ENCODE assay signal across 22 cellular contexts in the genomic region with DNA sequence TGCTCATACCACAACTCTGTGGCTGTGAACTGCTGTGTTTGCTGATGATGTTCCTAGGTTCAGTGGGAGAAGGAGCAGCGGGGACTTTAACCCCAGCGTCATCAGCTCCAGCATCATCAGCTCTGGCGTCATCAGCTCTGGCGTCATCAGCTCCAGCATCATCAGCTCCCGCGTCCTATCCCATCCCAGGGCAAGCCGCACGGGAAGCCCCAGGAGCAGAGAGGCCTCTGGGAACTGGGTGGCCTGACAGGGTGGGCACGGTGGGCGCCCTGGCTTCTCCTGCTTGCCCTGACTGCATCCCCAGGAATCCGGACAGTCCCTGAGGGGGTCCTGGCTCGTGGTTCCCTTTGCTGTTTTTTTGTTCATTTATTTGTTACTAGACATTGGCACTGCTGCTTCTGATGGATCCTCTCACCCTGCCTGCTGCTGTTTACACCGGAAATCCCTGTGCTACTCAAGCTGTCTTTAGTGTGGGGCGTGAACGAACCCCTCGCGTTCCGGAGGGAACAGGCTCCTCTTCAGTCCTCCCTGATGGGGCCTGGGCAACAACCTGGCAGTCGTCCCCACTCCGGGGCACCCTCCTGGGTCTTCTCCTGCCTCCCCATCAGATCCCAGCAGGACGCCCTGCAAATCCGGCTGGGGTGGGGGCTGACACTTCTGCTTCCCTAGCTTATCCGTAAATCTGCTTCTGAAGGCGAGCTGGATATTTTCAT.
DNase-seq lines count a peak whose midpoint lies in the region; ATAC-seq and TF ChIP-seq lines count a peak whose summit lies in the region.
"Had no signal": no experiment of that assay in that cellular context is flagged by ENCODE, and none has a peak within 500 bp of the region (broad histone marks: within the 10 kb centered on the region; RNA-seq: fewer than 3 reads in every experiment).

No MANE protein-coding gene starts in this region.

- H4K12ac ChIP-seq in trophoblast cell (ENCODE audit: low read depth, low read length), result no peak overlapping the region

- peaks cover 11 to 21% (median 17%) of the 10 kb centered on the region in 11 experiments for H3K9me3 ChIP-seq in BLaER1 treated with 17β-estradiol and CSF1 and Interleukin-3, amounts not matched to agents 10 nM and 100 nM (replicated peaks in 1 of 11)
- H3K9me3 ChIP-seq in SK-N-MC (ENCODE audit: low read depth, low read length) (no peaks in the 10 kb centered on the region), trophoblast cell (ENCODE audit: insufficient read depth, low read depth, low read length) (no peaks in the 10 kb centered on the region)
- H3K9me3 ChIP-seq: MG63 had no signal

- DNase-seq in SK-N-MC (ENCODE audit: low read depth, low spot score) (no peak), fibroblast of villous mesenchyme (ENCODE audit: low read depth) (peak; percentile 14), trophoblast cell (no peak), hypothalamus (lab: John Stamatoyannopoulos, UW) (no peak), ecto neural progenitor cell (ENCODE audit: low spot score) (no peak)
- no peak for DNase-seq in effector CD8-positive, alpha-beta T cell (lab: John Stamatoyannopoulos, UW)
- DNase-seq: Calu3, DMS79 treated with DMSO at 0.1 percent for 48 hours, GF-D8, H7, HFFc6, MG63, NCI-H1105 treated with DMSO at 0.1 percent for 48 hours, NCI-H146, NCI-H1930, NCI-H446, NCI-H524 treated with DMSO at 0.1 percent for 48 hours, NCI-H774, SHP77 treated with DMSO at 0.1 percent for 48 hours had no signal

- H3K36me3 ChIP-seq in BLaER1 treated with 17β-estradiol and CSF1 and Interleukin-3, amounts not matched to agents 10 nM and 100 nM, result peaks cover 0 to 8% (median 0%) of the 10 kb centered on the region in 11 experiments; a peak in 5 of 22 replicates
- H3K36me3 ChIP-seq in SK-N-MC (ENCODE audit: insufficient read depth, low read length), result no peaks in the 10 kb centered on the region
- H3K36me3 ChIP-seq in trophoblast cell (ENCODE audit: control insufficient read depth in 1 of 2, insufficient read depth in 2 of 2, low read length in 2 of 2), result no peaks in the 10 kb centered on the region
- H3K36me3 ChIP-seq: MG63 had no signal

- no peak overlapping the region for H3K27ac Mint-ChIP-seq in activated T-helper 17 cell treated with anti-CD3 and anti-CD28 coated beads, Interleukin-2, amount 50 U/mL, for 72 hours
- H3K27ac Mint-ChIP-seq: HFFc6 had no signal

- no peaks in the 10 kb centered on the region for H3K36me3 Mint-ChIP-seq in activated T-helper 17 cell treated with anti-CD3 and anti-CD28 coated beads, Interleukin-2, amount 50 U/mL, for 72 hours (ENCODE audit: low read depth)

- no peak overlapping the region for H3K14ac ChIP-seq in trophoblast cell (ENCODE audit: low read length)

- peaks cover 4% of the 10 kb centered on the region for H3K27me3 Mint-ChIP-seq in activated T-helper 17 cell treated with anti-CD3 and anti-CD28 coated beads, Interleukin-2, amount 50 U/mL, for 72 hours

- no peak for TF ChIP-seq CTCF in fibroblast of villous mesenchyme (IDR thresholded peaks at IDR 0.05; ENCODE audit: insufficient read depth, low read depth, low read length)

- peak overlapping the region; percentile 59 to 94 (median 77) for H3K4me2 ChIP-seq in BLaER1 treated with 17β-estradiol and CSF1 and Interleukin-3, amounts not matched to agents 10 nM and 100 nM
- no peak overlapping the region for H3K4me2 ChIP-seq in trophoblast cell (ENCODE audit: low read length)

- H3K18ac ChIP-seq in trophoblast cell (ENCODE audit: low read length), result no peak overlapping the region

- peak overlapping the region in 9 of 11 experiments; percentile 9 to 57 (median 40); a peak in 13 of 22 replicates for H3K9ac ChIP-seq in BLaER1 treated with 17β-estradiol and CSF1 and Interleukin-3, amounts not matched to agents 10 nM and 100 nM
- H3K9ac ChIP-seq in SK-N-MC (ENCODE audit: insufficient read length), result no peak overlapping the region
- no peak overlapping the region for H3K9ac ChIP-seq in trophoblast cell (ENCODE audit: low read length)

- peaks cover 15% of the 10 kb centered on the region for H3K79me1 ChIP-seq in trophoblast cell (ENCODE audit: low read length)

- no peak overlapping the region for H2BK5ac ChIP-seq in trophoblast cell (ENCODE audit: low read depth, low read length, poor library complexity)

- peak overlapping the region; percentile 27 for H2BK120ac ChIP-seq in trophoblast cell (ENCODE audit: insufficient read depth, low read length, poor library complexity)

- no peak overlapping the region for H3K4me3 Mint-ChIP-seq in activated T-helper 17 cell treated with anti-CD3 and anti-CD28 coated beads, Interleukin-2, amount 50 U/mL, for 72 hours
- H3K4me3 Mint-ChIP-seq: HFFc6 had no signal

- no peak overlapping the region for H4K8ac ChIP-seq in trophoblast cell (ENCODE audit: low read depth, low read length)

- no peaks in the 10 kb centered on the region for H3K79me2 ChIP-seq in trophoblast cell (ENCODE audit: control insufficient read depth, insufficient read depth, low read length, poor library complexity)

- no peak overlapping the region for H3K4ac ChIP-seq in trophoblast cell (ENCODE audit: low read depth, low read length)

- H4K20me1 ChIP-seq in BLaER1 treated with 17β-estradiol and CSF1 and Interleukin-3, amounts not matched to agents 10 nM and 100 nM, result peaks cover 0 to 5% (median 0%) of the 10 kb centered on the region in 11 experiments; a peak in 1 of 22 replicates

- H2BK12ac ChIP-seq in trophoblast cell (ENCODE audit: low read length), result peak overlapping the region; percentile 29

- no peak overlapping the region for H2AFZ ChIP-seq in trophoblast cell (ENCODE audit: insufficient read depth, low read length, poor library complexity)

- no peaks in the 10 kb centered on the region for H3K4me1 Mint-ChIP-seq in activated T-helper 17 cell treated with anti-CD3 and anti-CD28 coated beads, Interleukin-2, amount 50 U/mL, for 72 hours

- WGBS in trophoblast cell (ENCODE audit: extremely low coverage, insufficient coverage, insufficient read length), result no CpG with 5 or more reads among the region's 24 CpGs

- H3K27me3 ChIP-seq in BLaER1 treated with 17β-estradiol and CSF1 and Interleukin-3, amounts not matched to agents 10 nM and 100 nM, result peaks cover 0 to 38% (median 0%) of the 10 kb centered on the region in 11 experiments; a peak in 5 of 22 replicates
- H3K27me3 ChIP-seq in trophoblast cell (ENCODE audit: insufficient read depth, low read length), result no peaks in the 10 kb centered on the region
- H3K27me3 ChIP-seq: MG63 had no signal

- peaks cover 15 to 87% (median 80%) of the 10 kb centered on the region in 10 experiments for H3K4me1 ChIP-seq in BLaER1 treated with 17β-estradiol and CSF1 and Interleukin-3, amounts not matched to agents 10 nM and 100 nM
- H3K4me1 ChIP-seq in trophoblast cell (ENCODE audit: control insufficient read depth in 1 of 2, insufficient read depth in 2 of 2, low read length in 2 of 2), result peaks cover 7 to 18% of the 10 kb centered on the region in 2 experiments

- H3K23ac ChIP-seq in trophoblast cell (ENCODE audit: low read length), result no peak overlapping the region

- no peaks in the 10 kb centered on the region for H3K9me3 Mint-ChIP-seq in activated T-helper 17 cell treated with anti-CD3 and anti-CD28 coated beads, Interleukin-2, amount 50 U/mL, for 72 hours

- H3K4me3 ChIP-seq in BLaER1 treated with 17β-estradiol and CSF1 and Interleukin-3, amounts not matched to agents 10 nM and 100 nM, result peak overlapping the region in 2 of 10 experiments; percentile 35 to 39; a peak in 3 of 20 replicates
- 0 out of 2 replicates have a peak overlapping the region, but pooled peaks have one; percentile 36 for H3K4me3 ChIP-seq in SK-N-MC
- H3K4me3 ChIP-seq in fibroblast of villous mesenchyme (ENCODE audit: low read depth, low read length), result no peak overlapping the region
- H3K4me3 ChIP-seq in trophoblast cell (ENCODE audit: low read depth, low read length), result no peak overlapping the region
- H3K4me3 ChIP-seq: MG63 had no signal

- H4K91ac ChIP-seq in trophoblast cell (ENCODE audit: low read depth, low read length), result peak overlapping the region; percentile 4

- H3K27ac ChIP-seq in BLaER1 treated with 17β-estradiol and CSF1 and Interleukin-3, amounts not matched to agents 10 nM and 100 nM, result peak overlapping the region in 8 of 11 experiments; percentile 26 to 64 (median 44); a peak in 10 of 22 replicates
- H3K27ac ChIP-seq in SK-N-MC (no peak overlapping the region), trophoblast cell (ENCODE audit: low read depth, low read length) (no peak overlapping the region)
- H3K27ac ChIP-seq: HL-60 had no signal

- no peak for ATAC-seq in activated T-helper 17 cell treated with anti-CD3 and anti-CD28 coated beads, Interleukin-2, amount 50 U/mL, for 72 hours (replicated peaks)

- peak overlapping the region; percentile 32 for H2AK5ac ChIP-seq in trophoblast cell (ENCODE audit: low read length)

Comparison
In these comparisons a context has a peak if more than half of its experiments do, and no peak if none do; other contexts are left out.
1. H3K27ac ChIP-seq: peak in BLaER1 treated with 17β-estradiol and CSF1 and Interleukin-3, amounts not matched to agents 10 nM and 100 nM (8 of 11); none in SK-N-MC (single experiment) and trophoblast cell (single experiment).
2. H3K9ac ChIP-seq: peak in BLaER1 treated with 17β-estradiol and CSF1 and Interleukin-3, amounts not matched to agents 10 nM and 100 nM (9 of 11); none in SK-N-MC (single experiment) and trophoblast cell (single experiment).